In the genomic region with DNA sequence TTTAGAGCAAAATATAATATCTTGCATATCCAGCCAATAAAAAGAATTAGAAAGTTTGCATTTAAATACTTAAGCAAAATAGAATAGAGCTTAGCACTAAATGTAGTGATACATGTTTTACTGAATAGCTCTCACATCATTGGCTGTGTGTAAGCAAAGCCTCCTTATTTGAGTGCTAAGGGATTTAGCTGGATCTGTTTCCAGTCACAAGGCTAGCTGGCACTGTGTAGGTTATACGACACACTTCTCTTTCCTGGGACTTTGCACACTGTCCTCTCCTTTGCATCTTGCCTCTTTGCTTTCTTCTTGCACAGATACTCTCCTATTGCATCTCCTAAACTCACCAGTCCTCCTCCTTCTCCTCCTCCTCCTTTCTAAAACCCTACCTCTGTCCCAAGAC, we compare ENCODE assay signal across 18 cellular contexts.
"Had no signal": no experiment of that assay in that cellular context is flagged by ENCODE, and none has a peak within 500 bp of the region (broad histone marks: within the 10 kb centered on the region; RNA-seq: fewer than 3 reads in every experiment).

No MANE protein-coding gene starts in this region.

- H3K4me3 ChIP-seq: SJSA1, SK-N-MC had no signal

- H3K9me3 ChIP-seq: SJSA1 had no signal

- H3K27ac ChIP-seq: SJSA1, SK-N-MC had no signal

- DNase-seq: KBM-7, MV-4-11, NCI-H1048, NCI-H1436 treated with DMSO at 0.1 percent for 48 hours, NCI-H1694, NCI-H187 treated with DMSO at 0.1 percent for 48 hours, NCI-H2107, NCI-H2171 treated with DMSO at 0.1 percent for 48 hours, NCI-H345, NCI-H446 treated with DMSO at 0.1 percent for 48 hours, NCI-H510A treated with DMSO at 0.1 percent for 48 hours, NCI-H526, NCI-H82, Right ventricle myocardium superior, RPMI8226, SIG-M5 had no signal

- H3K27me3 ChIP-seq: SJSA1 had no signal

- H3K36me3 ChIP-seq: SJSA1 had no signal

- H3K4me1 ChIP-seq: SJSA1 had no signal
